21 cellular contexts compared by ENCODE assay signal in the genomic region with DNA sequence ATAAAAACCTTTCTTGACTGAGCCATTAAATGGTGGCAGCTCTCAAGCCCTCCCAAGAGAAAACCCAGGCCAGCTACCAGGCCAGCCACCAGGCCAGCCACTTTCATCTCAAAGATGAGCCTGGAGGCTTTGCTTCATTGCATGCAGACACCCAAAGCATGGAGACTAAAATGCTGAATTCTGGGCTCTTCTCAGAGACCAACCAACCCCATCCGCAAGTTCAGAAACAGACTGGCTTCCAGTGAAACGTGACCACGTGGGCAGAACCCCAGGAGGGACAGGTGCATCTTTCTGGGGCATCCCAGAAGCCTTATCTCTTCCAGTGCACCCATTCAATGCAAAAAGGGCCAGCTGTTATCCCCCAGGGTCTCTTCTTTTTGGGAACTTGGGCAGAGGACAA. TPM values are rescaled to one million over a fixed set of nuclear protein-coding genes. Genes with fewer than 3 reads are reported as not detected.
DNase-seq lines count a peak whose midpoint lies in the region; ATAC-seq, FAIRE-seq and TF ChIP-seq lines count a peak whose summit lies in the region.
"Had no signal": no experiment of that assay in that cellular context is flagged by ENCODE, and none has a peak within 500 bp of the region (broad histone marks: within the 10 kb centered on the region; RNA-seq: fewer than 3 reads in every experiment).

No MANE protein-coding gene starts in this region.

- H3K23me2 ChIP-seq in H1 (ENCODE audit: low read depth, low read length): no peaks in the 10 kb centered on the region

- intact Hi-C loops in heart right ventricle (cut with DNase I): no loop called here

- H3K36me3 ChIP-seq in DOHH2 (ENCODE audit: control insufficient read depth, low read length) (peaks cover 35% of the 10 kb centered on the region), KOPT-K1 (ENCODE audit: insufficient read depth, low read length) (no peaks in the 10 kb centered on the region), H1 (ENCODE audit: control insufficient read depth in 2 of 4, insufficient read depth in 4 of 4, low read length in 3 of 4) (no peaks in the 10 kb centered on the region), thymus (ENCODE audit: control insufficient read depth, insufficient read depth) (no peaks in the 10 kb centered on the region), GM23248 (ENCODE audit: low read depth) (no peaks in the 10 kb centered on the region), heart right ventricle (no peaks in the 10 kb centered on the region)
- H3K36me3 ChIP-seq: Peyer's patch had no signal

- no peak for FAIRE-seq in H1 (lab: Jason Lieb, UNC)
- FAIRE-seq: GM12892, HTR-8/SVneo had no signal

- no peaks in the 10 kb centered on the region for H4K20me1 ChIP-seq in DOHH2 (ENCODE audit: control insufficient read depth, insufficient read depth, low read depth, low read length)
- no peaks in the 10 kb centered on the region for H4K20me1 ChIP-seq in H1 (replicated peaks in 1 of 2; ENCODE audit: control insufficient read depth in 1 of 2, insufficient read depth in 2 of 2, low read length in 2 of 2)
- H4K20me1 ChIP-seq in GM23248 (ENCODE audit: insufficient read depth): no peaks in the 10 kb centered on the region

- no peak overlapping the region for H2BK15ac ChIP-seq in H1 (ENCODE audit: low read length)

- no peak overlapping the region for H3K56ac ChIP-seq in H1 (replicated peaks; ENCODE audit: insufficient read length, low read depth, low read length)

- in situ Hi-C loops in GM23248 (cut with MboI): no loop called here

- H3K4me2 ChIP-seq in DOHH2 (ENCODE audit: low read length) (peak overlapping the region; percentile 87), H1 (ENCODE audit: insufficient read depth in 1 of 2, low read depth in 2 of 2, low read length in 2 of 2) (no peak overlapping the region), GM23248 (ENCODE audit: unreplicated experiment) (no peak overlapping the region)
- H3K4me2 ChIP-seq: SK-N-SH had no signal

- CTCF ChIA-PET in H1 (lab: Charles Lee; ENCODE audit: partially characterized antibody): interaction anchor here (0.6 to 1.2 kb wide), 5 partner anchors 18 to 121 kb away, joined by 3 to 5 read pairs (median 3); no protein-coding TSS in a partner anchor

- TF ChIP-seq CTCF in DOHH2 (IDR thresholded peaks at IDR 0.05; ENCODE audit: low read depth, low read length, poor library complexity, severe bottlenecking) (no peak), H1 (IDR thresholded peaks at IDR 0.05; ENCODE audit: control extremely low read depth in 1 of 3, insufficient read depth in 1 of 3, low read depth in 1 of 3, low read length in 3 of 3) (no peak), heart right ventricle (IDR thresholded peaks at IDR 0.05) (no peak)

- H2AFZ ChIP-seq in H1 (ENCODE audit: low read length) (no peak overlapping the region), GM23248 (no peak overlapping the region)

- no peak for TF ChIP-seq EP300 in H1 (IDR thresholded peaks at IDR 0.05; ENCODE audit: borderline replicate concordance in 1 of 2, low read depth in 2 of 2, low read length in 2 of 2)

- peak overlapping the region; percentile 99 for H3K27ac ChIP-seq in DOHH2 (ENCODE audit: low read depth, low read length)
- peak overlapping the region; percentile 38 for H3K27ac ChIP-seq in KOPT-K1 (ENCODE audit: low read depth, low read length, poor library complexity, severe bottlenecking)
- no peak overlapping the region for H3K27ac ChIP-seq in H1 (ENCODE audit: low read depth, low read length)
- peak overlapping the region; percentile 36 for H3K27ac ChIP-seq in thymus (ENCODE audit: low read depth)
- H3K27ac ChIP-seq in GM23248: no peak overlapping the region
- H3K27ac ChIP-seq in heart right ventricle: no peak overlapping the region
- H3K27ac ChIP-seq: HL-60 had no signal

- WGBS in H1 (ENCODE audit: extremely low coverage in 1 of 2, insufficient coverage in 1 of 2, insufficient read length in 1 of 2, insufficient replicate concordance in 2 of 2, low coverage in 1 of 2, low lambda C conversion rate in 2 of 2, missing lambda C conversion rate in 1 of 2), 2 experiments: 87% methylated on average over 3 of the region's 3 CpGs; no CpG with 5 or more reads in 1 of the 2 experiments
- WGBS in thymus: 34% methylated on average over 3 of the region's 3 CpGs
- WGBS in GM23248 (ENCODE audit: low coverage in 1 of 2, low lambda C conversion rate in 2 of 2, missing lambda C conversion rate in 2 of 2), 2 experiments: 23 to 25% methylated on average over 3 of the region's 3 CpGs
- 81 to 83% methylated on average over 3 of the region's 3 CpGs for WGBS in heart right ventricle, 2 donors

- no peaks in the 10 kb centered on the region for H3K9me2 ChIP-seq in DOHH2 (replicated peaks; ENCODE audit: control insufficient read depth, low read length)
- H3K9me2 ChIP-seq in GM23248 (ENCODE audit: insufficient read depth): no peaks in the 10 kb centered on the region
- H3K9me2 ChIP-seq: SK-N-SH had no signal

- peaks cover 2% of the 10 kb centered on the region; the same call in 1 of the 2 replicates for H3K79me1 ChIP-seq in H1 (ENCODE audit: low read depth, low read length)

- ATAC-seq in heart right ventricle (no peak), GM21367 (IDR thresholded peaks at IDR 0.05; ENCODE audit: unreplicated experiment) (no peak)

- H3K14ac ChIP-seq in H1 (ENCODE audit: insufficient read length): no peak overlapping the region

- H2BK20ac ChIP-seq in H1 (ENCODE audit: low read length): no peak overlapping the region

- H3K9ac ChIP-seq in H1 (replicated peaks in 1 of 4; ENCODE audit: extremely low read depth in 1 of 4, low read depth in 3 of 4, low read length in 3 of 4) (no peak overlapping the region), GM23248 (no peak overlapping the region)
- H3K9ac ChIP-seq: SK-N-SH had no signal

- H3K79me2 ChIP-seq in DOHH2 (ENCODE audit: control insufficient read depth, low read length) (peaks cover 86% of the 10 kb centered on the region), H1 (ENCODE audit: control insufficient read depth in 1 of 2, insufficient read depth in 2 of 2, low read length in 2 of 2) (no peaks in the 10 kb centered on the region), GM23248 (ENCODE audit: insufficient read depth) (no peaks in the 10 kb centered on the region)

- POLR2A ChIA-PET in H1 (lab: Charles Lee; ENCODE audit: partially characterized antibody): interaction anchor here (1.6 kb wide), 1 partner anchor 17 kb away, joined by 5 read pairs; no protein-coding TSS in a partner anchor

- peak overlapping the region; percentile 68 for H3K4me3 ChIP-seq in DOHH2 (ENCODE audit: low read length)
- H3K4me3 ChIP-seq in H1 (ENCODE audit: extremely low read depth in 1 of 4, insufficient read depth in 2 of 4, low read depth in 3 of 4, low read length in 4 of 4): no peak overlapping the region
- H3K4me3 ChIP-seq in thymus (ENCODE audit: low read length): no peak overlapping the region
- no peak overlapping the region for H3K4me3 ChIP-seq in GM23248
- H3K4me3 ChIP-seq in heart right ventricle: no peak overlapping the region
- H3K4me3 ChIP-seq: Peyer's patch had no signal

- H3K4ac ChIP-seq in H1 (replicated peaks; ENCODE audit: insufficient read length, low read depth, low read length): no peak overlapping the region

- H2AK5ac ChIP-seq in H1 (ENCODE audit: low read depth, low read length): 0 out of 2 replicates have a peak overlapping the region, but pooled peaks have one; percentile 2

- H3K9me3 ChIP-seq in DOHH2 (ENCODE audit: control insufficient read depth, insufficient read depth, low read length) (no peaks in the 10 kb centered on the region), KOPT-K1 (ENCODE audit: insufficient read depth, low read length, poor library complexity, severe bottlenecking) (no peaks in the 10 kb centered on the region), H1 (ENCODE audit: insufficient read depth in 2 of 2, low read depth in 1 of 2, low read length in 1 of 2) (no peaks in the 10 kb centered on the region), thymus (ENCODE audit: control insufficient read depth) (no peaks in the 10 kb centered on the region), GM23248 (ENCODE audit: low read depth) (no peaks in the 10 kb centered on the region), heart right ventricle (no peaks in the 10 kb centered on the region)
- H3K9me3 ChIP-seq: Peyer's patch, SK-N-SH had no signal

- no peak overlapping the region for H2BK120ac ChIP-seq in H1 (replicated peaks; ENCODE audit: low read depth, low read length)

- no peak overlapping the region for H3K18ac ChIP-seq in H1 (ENCODE audit: extremely low read depth, low read length)

- TF ChIP-seq POLR2A in H1 (IDR thresholded peaks at IDR 0.05; ENCODE audit: control extremely low read depth in 1 of 2, low read depth in 2 of 2, low read length in 2 of 2): no peak

- peaks cover 99% of the 10 kb centered on the region for H3K4me1 ChIP-seq in DOHH2 (ENCODE audit: control insufficient read depth, low read length)
- peaks cover 4 to 15% (median 8%) of the 10 kb centered on the region in 4 experiments for H3K4me1 ChIP-seq in H1 (replicated peaks in 1 of 4; ENCODE audit: control insufficient read depth in 3 of 4, insufficient read depth in 4 of 4, low read length in 3 of 4)
- peaks cover 38% of the 10 kb centered on the region for H3K4me1 ChIP-seq in thymus (ENCODE audit: control insufficient read depth, insufficient read depth, low read length)
- H3K4me1 ChIP-seq in GM23248 (ENCODE audit: insufficient read depth): no peaks in the 10 kb centered on the region
- peaks cover 0 to 60% (median 9%) of the 10 kb centered on the region in 9 donors for H3K4me1 ChIP-seq in heart right ventricle

- H4K91ac ChIP-seq in H1 (replicated peaks; ENCODE audit: insufficient read length, low read length): no peak overlapping the region

- H3K27me3 ChIP-seq in DOHH2 (ENCODE audit: control insufficient read depth, low read length) (no peaks in the 10 kb centered on the region), H1 (replicated peaks in 1 of 4; ENCODE audit: control insufficient read depth in 3 of 4, extremely low read depth in 1 of 4, insufficient read depth in 3 of 4, low read length in 3 of 4) (no peaks in the 10 kb centered on the region; a peak in 1 of 7 replicates), thymus (ENCODE audit: control insufficient read depth, insufficient read depth) (no peaks in the 10 kb centered on the region), GM23248 (replicated peaks; ENCODE audit: insufficient read depth) (peaks cover 72% of the 10 kb centered on the region), heart right ventricle (peaks cover 0 to 9% (median 0%) of the 10 kb centered on the region in 7 donors)
- H3K27me3 ChIP-seq: Peyer's patch had no signal

- no peak overlapping the region for H3K23ac ChIP-seq in H1 (ENCODE audit: insufficient read length)

- H2BK5ac ChIP-seq in H1 (ENCODE audit: low read depth, low read length): no peak overlapping the region

- no peak overlapping the region for H4K8ac ChIP-seq in H1 (ENCODE audit: extremely low read depth, insufficient read depth, low read length)

- DNase-seq in H1 (ENCODE audit: low read depth in 1 of 2, low spot score in 2 of 2): no peak
- DNase-seq in GM23248: no peak
- no peak for DNase-seq in heart right ventricle
- DNase-seq: AML-193; CD4-positive, alpha-beta memory T cell; H7; NCI-H1436; NCI-H2081 treated with DMSO at 0.1 percent for 48 hours; NCI-H510A; NCI-H82; Right ventricle myocardium superior; SK-N-SH; T-helper 1 cell had no signal

- TF ChIP-seq RAD21 in H1 (IDR thresholded peaks at IDR 0.05 in 1 of 2, conservative IDR thresholded peaks at IDR 0.05 in 1 of 2; ENCODE audit: low read depth in 2 of 2, low read length in 2 of 2): no peak

- H3F3A ChIP-seq in DOHH2 (ENCODE audit: control insufficient read depth, insufficient read depth) (peaks cover 45% of the 10 kb centered on the region), GM23248 (ENCODE audit: insufficient read depth) (no peaks in the 10 kb centered on the region)

- no peak overlapping the region for H2BK12ac ChIP-seq in H1 (ENCODE audit: low read depth, low read length)

- H4K5ac ChIP-seq in H1 (ENCODE audit: insufficient read length, low read depth, low read length): no peak overlapping the region

RNA-seq across cellular contexts. Expression of a gene that starts 20.9 kb away (rescaled TPM):
- total RNA-seq in H1 (2021; fragmentation: NEBNext Ultra II Directional; extraction: Animal tissue kit (Norgen Biotek cat#: 25700)): 9.1 and 9.4 TPM in 2 replicates
- polyA plus RNA-seq in H1 (2011; rRNA removed) (7.4 and 8.8 TPM in 2 replicates), thymus (7.7 TPM), GM23248 (2016; fragmentation: Nextera tagmentation; extraction: Ambion mirVana) (0.06 and 0.34 TPM in 2 replicates), heart right ventricle (1 to 10 TPM; 1.3 to 2.3 TPM)
- 6.8 TPM for polyA plus RNA-seq in H1 (2011; cell fraction: cytosol; rRNA removed)
- polyA plus RNA-seq in H1 (2011; cell fraction: nucleus; rRNA removed): 9.3 TPM
- 5.7 to 7.3 TPM (median 6.0 TPM) in 4 replicates for polyA plus RNA-seq in H1 (2012, experiment 1 of 2)
- polyA plus RNA-seq in H1 (2012, experiment 2 of 2): 2.3 TPM
- polyA plus RNA-seq in H1 (2013, experiment 1 of 2): 4.7 TPM
- 5.0 TPM for polyA plus RNA-seq in H1 (2013, experiment 2 of 2)
- 17.4 and 19.5 TPM in 2 replicates for polyA minus RNA-seq in H1 (2011; rRNA and poly(A)+ RNA removed)
- 7.5 TPM for polyA minus RNA-seq in H1 (2011; cell fraction: cytosol; rRNA and poly(A)+ RNA removed)
- 15.1 TPM for polyA minus RNA-seq in H1 (2011; cell fraction: nucleus; rRNA and poly(A)+ RNA removed)
- 0.11 and 0.25 TPM in 2 replicates for total RNA-seq in GM23248 (2014; rRNA removed; shearing (Covaris generic))
- total RNA-seq in heart right ventricle: 10 to 100 TPM in 1 of 10 donors, 1 to 10 TPM in 9; 3.8 to 16.7 (median 5.1) TPM

Comparison
In these comparisons a context has a peak if more than half of its experiments do, and no peak if none do; other contexts are left out.
1. H3K27ac ChIP-seq: peak in DOHH2 (single experiment), KOPT-K1 (single experiment) and thymus (single experiment); none in H1 (single experiment), GM23248 (single experiment) and heart right ventricle (0 of 10).